1 cellular context compared by ENCODE assay signal in the genomic region with DNA sequence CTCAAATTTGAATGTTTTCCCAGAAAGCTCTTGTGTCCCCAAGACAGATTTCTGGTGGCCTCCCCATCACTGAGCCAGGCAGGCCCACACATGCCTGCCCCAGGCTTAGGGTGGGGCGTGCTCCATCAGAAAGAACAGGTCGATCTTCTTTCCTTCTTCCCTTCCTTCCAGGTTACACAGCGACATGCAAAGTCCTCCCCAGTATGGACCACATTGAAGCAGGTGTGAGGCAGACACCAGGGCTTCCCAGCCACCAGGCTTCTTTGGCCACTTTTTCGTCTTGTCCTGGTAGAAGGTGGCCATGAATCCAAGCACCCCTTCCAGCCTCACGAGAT.
TF ChIP-seq lines count a peak whose summit lies in the region.

No MANE protein-coding gene starts in this region.

TF ChIP-seq in GM23338, 12 proteins besides CTCF, POLR2A, EP300 and RAD21 (continued from another document):
- TF ChIP-seq, protein P1, sequence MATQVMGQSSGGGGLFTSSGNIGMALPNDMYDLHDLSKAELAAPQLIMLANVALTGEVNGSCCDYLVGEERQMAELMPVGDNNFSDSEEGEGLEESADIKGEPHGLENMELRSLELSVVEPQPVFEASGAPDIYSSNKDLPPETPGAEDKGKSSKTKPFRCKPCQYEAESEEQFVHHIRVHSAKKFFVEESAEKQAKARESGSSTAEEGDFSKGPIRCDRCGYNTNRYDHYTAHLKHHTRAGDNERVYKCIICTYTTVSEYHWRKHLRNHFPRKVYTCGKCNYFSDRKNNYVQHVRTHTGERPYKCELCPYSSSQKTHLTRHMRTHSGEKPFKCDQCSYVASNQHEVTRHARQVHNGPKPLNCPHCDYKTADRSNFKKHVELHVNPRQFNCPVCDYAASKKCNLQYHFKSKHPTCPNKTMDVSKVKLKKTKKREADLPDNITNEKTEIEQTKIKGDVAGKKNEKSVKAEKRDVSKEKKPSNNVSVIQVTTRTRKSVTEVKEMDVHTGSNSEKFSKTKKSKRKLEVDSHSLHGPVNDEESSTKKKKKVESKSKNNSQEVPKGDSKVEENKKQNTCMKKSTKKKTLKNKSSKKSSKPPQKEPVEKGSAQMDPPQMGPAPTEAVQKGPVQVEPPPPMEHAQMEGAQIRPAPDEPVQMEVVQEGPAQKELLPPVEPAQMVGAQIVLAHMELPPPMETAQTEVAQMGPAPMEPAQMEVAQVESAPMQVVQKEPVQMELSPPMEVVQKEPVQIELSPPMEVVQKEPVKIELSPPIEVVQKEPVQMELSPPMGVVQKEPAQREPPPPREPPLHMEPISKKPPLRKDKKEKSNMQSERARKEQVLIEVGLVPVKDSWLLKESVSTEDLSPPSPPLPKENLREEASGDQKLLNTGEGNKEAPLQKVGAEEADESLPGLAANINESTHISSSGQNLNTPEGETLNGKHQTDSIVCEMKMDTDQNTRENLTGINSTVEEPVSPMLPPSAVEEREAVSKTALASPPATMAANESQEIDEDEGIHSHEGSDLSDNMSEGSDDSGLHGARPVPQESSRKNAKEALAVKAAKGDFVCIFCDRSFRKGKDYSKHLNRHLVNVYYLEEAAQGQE (IDR thresholded peaks at IDR 0.05; ENCODE audit: unreplicated experiment): no peak
- TF ChIP-seq ETS1 (IDR thresholded peaks at IDR 0.05) (no peak), NANOG (IDR thresholded peaks at IDR 0.05; ENCODE audit: borderline replicate concordance) (no peak), STAT1 (IDR thresholded peaks at IDR 0.05; ENCODE audit: unreplicated experiment) (no peak), JUNB (IDR thresholded peaks at IDR 0.05; ENCODE audit: unreplicated experiment) (no peak)
- TF ChIP-seq, protein P2, sequence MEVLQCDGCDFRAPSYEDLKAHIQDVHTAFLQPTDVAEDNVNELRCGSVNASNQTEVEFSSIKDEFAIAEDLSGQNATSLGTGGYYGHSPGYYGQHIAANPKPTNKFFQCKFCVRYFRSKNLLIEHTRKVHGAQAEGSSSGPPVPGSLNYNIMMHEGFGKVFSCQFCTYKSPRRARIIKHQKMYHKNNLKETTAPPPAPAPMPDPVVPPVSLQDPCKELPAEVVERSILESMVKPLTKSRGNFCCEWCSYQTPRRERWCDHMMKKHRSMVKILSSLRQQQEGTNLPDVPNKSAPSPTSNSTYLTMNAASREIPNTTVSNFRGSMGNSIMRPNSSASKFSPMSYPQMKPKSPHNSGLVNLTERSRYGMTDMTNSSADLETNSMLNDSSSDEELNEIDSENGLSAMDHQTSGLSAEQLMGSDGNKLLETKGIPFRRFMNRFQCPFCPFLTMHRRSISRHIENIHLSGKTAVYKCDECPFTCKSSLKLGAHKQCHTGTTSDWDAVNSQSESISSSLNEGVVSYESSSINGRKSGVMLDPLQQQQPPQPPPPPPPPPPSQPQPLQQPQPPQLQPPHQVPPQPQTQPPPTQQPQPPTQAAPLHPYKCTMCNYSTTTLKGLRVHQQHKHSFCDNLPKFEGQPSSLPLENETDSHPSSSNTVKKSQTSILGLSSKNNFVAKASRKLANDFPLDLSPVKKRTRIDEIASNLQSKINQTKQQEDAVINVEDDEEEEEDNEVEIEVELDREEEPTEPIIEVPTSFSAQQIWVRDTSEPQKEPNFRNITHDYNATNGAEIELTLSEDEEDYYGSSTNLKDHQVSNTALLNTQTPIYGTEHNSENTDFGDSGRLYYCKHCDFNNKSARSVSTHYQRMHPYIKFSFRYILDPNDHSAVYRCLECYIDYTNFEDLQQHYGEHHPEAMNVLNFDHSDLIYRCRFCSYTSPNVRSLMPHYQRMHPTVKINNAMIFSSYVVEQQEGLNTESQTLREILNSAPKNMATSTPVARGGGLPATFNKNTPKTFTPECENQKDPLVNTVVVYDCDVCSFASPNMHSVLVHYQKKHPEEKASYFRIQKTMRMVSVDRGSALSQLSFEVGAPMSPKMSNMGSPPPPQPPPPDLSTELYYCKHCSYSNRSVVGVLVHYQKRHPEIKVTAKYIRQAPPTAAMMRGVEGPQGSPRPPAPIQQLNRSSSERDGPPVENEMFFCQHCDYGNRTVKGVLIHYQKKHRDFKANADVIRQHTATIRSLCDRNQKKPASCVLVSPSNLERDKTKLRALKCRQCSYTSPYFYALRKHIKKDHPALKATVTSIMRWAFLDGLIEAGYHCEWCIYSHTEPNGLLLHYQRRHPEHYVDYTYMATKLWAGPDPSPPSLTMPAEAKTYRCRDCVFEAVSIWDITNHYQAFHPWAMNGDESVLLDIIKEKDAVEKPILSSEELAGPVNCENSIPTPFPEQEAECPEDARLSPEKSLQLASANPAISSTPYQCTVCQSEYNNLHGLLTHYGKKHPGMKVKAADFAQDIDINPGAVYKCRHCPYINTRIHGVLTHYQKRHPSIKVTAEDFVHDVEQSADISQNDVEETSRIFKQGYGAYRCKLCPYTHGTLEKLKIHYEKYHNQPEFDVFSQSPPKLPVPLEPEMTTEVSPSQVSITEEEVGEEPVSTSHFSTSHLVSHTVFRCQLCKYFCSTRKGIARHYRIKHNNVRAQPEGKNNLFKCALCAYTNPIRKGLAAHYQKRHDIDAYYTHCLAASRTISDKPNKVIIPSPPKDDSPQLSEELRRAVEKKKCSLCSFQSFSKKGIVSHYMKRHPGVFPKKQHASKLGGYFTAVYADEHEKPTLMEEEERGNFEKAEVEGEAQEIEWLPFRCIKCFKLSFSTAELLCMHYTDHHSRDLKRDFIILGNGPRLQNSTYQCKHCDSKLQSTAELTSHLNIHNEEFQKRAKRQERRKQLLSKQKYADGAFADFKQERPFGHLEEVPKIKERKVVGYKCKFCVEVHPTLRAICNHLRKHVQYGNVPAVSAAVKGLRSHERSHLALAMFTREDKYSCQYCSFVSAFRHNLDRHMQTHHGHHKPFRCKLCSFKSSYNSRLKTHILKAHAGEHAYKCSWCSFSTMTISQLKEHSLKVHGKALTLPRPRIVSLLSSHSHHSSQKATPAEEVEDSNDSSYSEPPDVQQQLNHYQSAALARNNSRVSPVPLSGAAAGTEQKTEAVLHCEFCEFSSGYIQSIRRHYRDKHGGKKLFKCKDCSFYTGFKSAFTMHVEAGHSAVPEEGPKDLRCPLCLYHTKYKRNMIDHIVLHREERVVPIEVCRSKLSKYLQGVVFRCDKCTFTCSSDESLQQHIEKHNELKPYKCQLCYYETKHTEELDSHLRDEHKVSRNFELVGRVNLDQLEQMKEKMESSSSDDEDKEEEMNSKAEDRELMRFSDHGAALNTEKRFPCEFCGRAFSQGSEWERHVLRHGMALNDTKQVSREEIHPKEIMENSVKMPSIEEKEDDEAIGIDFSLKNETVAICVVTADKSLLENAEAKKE (CRISPR knock-in tag; IDR thresholded peaks at IDR 0.05): no peak
